In genomic region chr6:15327271-15327670, GRCh38 we compare ENCODE assay signal across 8 cellular contexts.
DNase-seq lines count a peak whose midpoint lies in the region; ATAC-seq lines count a peak whose summit lies in the region.

No MANE protein-coding gene starts in this region.

- in situ Hi-C loops in G401 (cut with HindIII; ENCODE audit: low sequenced_read_pairs) = no loop called here

- no peak for ATAC-seq in HG02870 (IDR thresholded peaks at IDR 0.05; ENCODE audit: unreplicated experiment)
- no peak for ATAC-seq in GM21381 (IDR thresholded peaks at IDR 0.05; ENCODE audit: unreplicated experiment)

- peak; percentile 75 for DNase-seq in G401 (ENCODE audit: low spot score)
- DNase-seq in HUDEP-2 (lab: John Stamatoyannopoulos, UW; ENCODE audit: unreplicated experiment in 76 of 76) = peak in 73 of 76 experiments; percentile 24 to 90 (median 75)
- DNase-seq in activated T-cell treated with anti-CD3 and anti-CD28 coated beads, Interleukin-2, amount 50 U/mL, for 1 hour = peak; percentile 39
- peak; percentile 26 for DNase-seq in kidney tubule cell (ENCODE audit: low spot score)
- no peak for DNase-seq in NCI-H1930 (lab: John Stamatoyannopoulos, UW)
- DNase-seq in GM03348 (ENCODE audit: low spot score) = no peak

Comparison
In these comparisons a context has a peak if more than half of its experiments do, and no peak if none do; other contexts are left out.
1. DNase-seq: peak in G401 (single experiment), HUDEP-2 (73 of 76), activated T-cell treated with anti-CD3 and anti-CD28 coated beads, Interleukin-2, amount 50 U/mL, for 1 hour (single experiment) and kidney tubule cell (single experiment); none in NCI-H1930 (0 of 2) and GM03348 (single experiment).